In genomic region chr17:70296456-70296855, GRCh38 we compare ENCODE assay signal across 32 cellular contexts.
"Had no signal": no experiment of that assay in that cellular context is flagged by ENCODE, and none has a peak within 500 bp of the region (broad histone marks: within the 10 kb centered on the region; RNA-seq: fewer than 3 reads in every experiment).

No MANE protein-coding gene starts in this region.

- H3K4me3 Mint-ChIP-seq: activated CD4-positive, alpha-beta memory T cell treated with anti-CD3 and anti-CD28 coated beads for 36 hours; activated CD4-positive, alpha-beta T cell treated with anti-CD3 and anti-CD28 coated beads, Interleukin-2, amount 10 ng/mL, durations not matched to agents 24 days and 14 days; activated CD8-positive, alpha-beta T cell treated with anti-CD3 and anti-CD28 coated beads for 36 hours; activated naive CD4-positive, alpha-beta T cell treated with anti-CD3 and anti-CD28 coated beads, Interleukin-2, amount 10 ng/mL, durations not matched to agents 7 days and 5 days; activated naive CD4-positive, alpha-beta T cell treated with anti-CD3 and anti-CD28 coated beads, Interleukin-2, amount 50 U/mL, for 24 hours; activated naive CD8-positive, alpha-beta T cell; activated naive CD8-positive, alpha-beta T cell treated with anti-CD3 and anti-CD28 coated beads, Interleukin-2, amount 10 ng/mL, durations not matched to agents 7 days and 5 days; activated naive CD8-positive, alpha-beta T cell treated with anti-CD3 and anti-CD28 coated beads, Interleukin-2, amount 50 U/mL, for 24 hours; brain; central memory CD8-positive, alpha-beta T cell; T-cell; T-helper 17 cell; WTC11 had no signal

- H3K4me3 ChIP-seq: ascending aorta, cardiac muscle cell had no signal

- H3K4me1 Mint-ChIP-seq: activated CD4-positive, alpha-beta T cell treated with anti-CD3 and anti-CD28 coated beads, Interleukin-2, amount 10 ng/mL, durations not matched to agents 24 days and 14 days; activated naive CD4-positive, alpha-beta T cell treated with anti-CD3 and anti-CD28 coated beads, Interleukin-2, amount 10 ng/mL, durations not matched to agents 7 days and 5 days; activated naive CD4-positive, alpha-beta T cell treated with anti-CD3 and anti-CD28 coated beads, Interleukin-2, amount 50 U/mL, for 24 hours; activated naive CD8-positive, alpha-beta T cell treated with anti-CD3 and anti-CD28 coated beads, Interleukin-2, amount 10 ng/mL, durations not matched to agents 7 days and 5 days; activated naive CD8-positive, alpha-beta T cell treated with anti-CD3 and anti-CD28 coated beads, Interleukin-2, amount 50 U/mL, for 24 hours; central memory CD8-positive, alpha-beta T cell; T-cell; T-helper 17 cell had no signal

- FAIRE-seq: bronchial epithelial cell had no signal

- DNase-seq: activated CD4-positive, alpha-beta memory T cell treated with anti-CD3 and anti-CD28 coated beads for 36 hours; activated CD4-positive, alpha-beta T cell treated with anti-CD3 and anti-CD28 coated beads for 1 hour; activated CD4-positive, alpha-beta T cell treated with anti-CD3 and anti-CD28 coated beads for 4 hours; activated CD4-positive, alpha-beta T cell treated with anti-CD3 and anti-CD28 coated beads, Interleukin-2, amount 10 ng/mL, durations not matched to agents 24 days and 14 days; activated CD4-positive, alpha-beta T cell treated with anti-CD3 and anti-CD28 coated beads, Interleukin-2, amount 50 U/mL, for 1 hour; activated CD4-positive, alpha-beta T cell treated with anti-CD3 and anti-CD28 coated beads, Interleukin-2, amount 50 U/mL, for 4 hours; activated CD4-positive, CD25-positive, alpha-beta regulatory T cell; activated CD8-positive, alpha-beta memory T cell treated with anti-CD3 and anti-CD28 coated beads, Interleukin-2, amount 50 U/mL, for 4 hours; activated CD8-positive, alpha-beta T cell treated with anti-CD3 and anti-CD28 coated beads for 36 hours; activated effector memory CD4-positive, alpha-beta T cell treated with Interleukin-2 at 50 U/mL for 16 hours; activated gamma-delta T cell; activated naive CD4-positive, alpha-beta T cell treated with anti-CD3 and anti-CD28 coated beads, Interleukin-2, amount 10 ng/mL, durations not matched to agents 7 days and 5 days; activated naive CD4-positive, alpha-beta T cell treated with Interleukin-2 at 50 U/mL for 16 hours; activated naive CD8-positive, alpha-beta T cell treated with anti-CD3 and anti-CD28 coated beads, Interleukin-2, amount 10 ng/mL, durations not matched to agents 7 days and 5 days; activated naive CD8-positive, alpha-beta T cell treated with anti-CD3 and anti-CD28 coated beads, Interleukin-2, amount 50 U/mL, for 24 hours; activated T-cell treated with anti-CD3 and anti-CD28 coated beads for 4 hours; activated T-cell treated with anti-CD3 and anti-CD28 coated beads, Interleukin-2, amount 50 U/mL, for 1 hour; activated T-cell treated with anti-CD3 and anti-CD28 coated beads, Interleukin-2, amount 50 U/mL, for 48 hours; caudate nucleus; T-cell; T-helper 17 cell; WERI-Rb-1 had no signal

- H3K4me1 ChIP-seq: ascending aorta had no signal

- ATAC-seq: activated CD4-positive, CD25-positive, alpha-beta regulatory T cell treated with anti-CD3 and anti-CD28 coated beads, Interleukin-2, amount 50 U/mL, for 24 hours; activated CD8-positive, alpha-beta T cell treated with anti-CD3 and anti-CD28 coated beads for 36 hours; activated naive CD8-positive, alpha-beta T cell treated with anti-CD3 and anti-CD28 coated beads, Interleukin-2, amount 50 U/mL, for 24 hours; T-cell; T-helper 17 cell; WTC11 had no signal

- H3K27me3 ChIP-seq: ascending aorta, cardiac muscle cell had no signal

- H3K36me3 ChIP-seq: ascending aorta, cardiac muscle cell, WERI-Rb-1 had no signal

- H3K27me3 Mint-ChIP-seq: activated CD4-positive, alpha-beta T cell treated with anti-CD3 and anti-CD28 coated beads, Interleukin-2, amount 10 ng/mL, durations not matched to agents 24 days and 14 days; activated naive CD4-positive, alpha-beta T cell treated with anti-CD3 and anti-CD28 coated beads, Interleukin-2, amount 10 ng/mL, durations not matched to agents 7 days and 5 days; activated naive CD4-positive, alpha-beta T cell treated with anti-CD3 and anti-CD28 coated beads, Interleukin-2, amount 50 U/mL, for 24 hours; activated naive CD8-positive, alpha-beta T cell; activated naive CD8-positive, alpha-beta T cell treated with anti-CD3 and anti-CD28 coated beads, Interleukin-2, amount 10 ng/mL, durations not matched to agents 7 days and 5 days; activated naive CD8-positive, alpha-beta T cell treated with anti-CD3 and anti-CD28 coated beads, Interleukin-2, amount 50 U/mL, for 24 hours; central memory CD8-positive, alpha-beta T cell; T-cell; T-helper 17 cell had no signal

- H3K27ac ChIP-seq: ascending aorta, cardiac muscle cell, WERI-Rb-1 had no signal

- H3K9me3 ChIP-seq: ascending aorta had no signal

- H3K27ac Mint-ChIP-seq: activated CD4-positive, alpha-beta memory T cell treated with anti-CD3 and anti-CD28 coated beads for 36 hours; activated CD4-positive, alpha-beta T cell treated with anti-CD3 and anti-CD28 coated beads, Interleukin-2, amount 10 ng/mL, durations not matched to agents 24 days and 14 days; activated CD8-positive, alpha-beta T cell treated with anti-CD3 and anti-CD28 coated beads for 36 hours; activated naive CD4-positive, alpha-beta T cell treated with anti-CD3 and anti-CD28 coated beads, Interleukin-2, amount 10 ng/mL, durations not matched to agents 7 days and 5 days; activated naive CD4-positive, alpha-beta T cell treated with anti-CD3 and anti-CD28 coated beads, Interleukin-2, amount 50 U/mL, for 24 hours; activated naive CD8-positive, alpha-beta T cell; activated naive CD8-positive, alpha-beta T cell treated with anti-CD3 and anti-CD28 coated beads, Interleukin-2, amount 10 ng/mL, durations not matched to agents 7 days and 5 days; activated naive CD8-positive, alpha-beta T cell treated with anti-CD3 and anti-CD28 coated beads, Interleukin-2, amount 50 U/mL, for 24 hours; activated T-helper 2 cell treated with anti-CD3 and anti-CD28 coated beads, Interferon-gamma antibody, Interleukin-2, Interleukin-4, amounts not matched to agents 10 μg/mL and 5 μg/mL and 100 μg/mL, durations not matched to agents 14 hours and 24 hours and 36 hours; brain; T-cell; T-helper 17 cell; WTC11 had no signal

- H3K36me3 Mint-ChIP-seq: activated CD4-positive, alpha-beta memory T cell treated with anti-CD3 and anti-CD28 coated beads for 36 hours; activated naive CD4-positive, alpha-beta T cell treated with anti-CD3 and anti-CD28 coated beads, Interleukin-2, amount 10 ng/mL, durations not matched to agents 7 days and 5 days; activated naive CD4-positive, alpha-beta T cell treated with anti-CD3 and anti-CD28 coated beads, Interleukin-2, amount 50 U/mL, for 24 hours; activated naive CD8-positive, alpha-beta T cell; activated naive CD8-positive, alpha-beta T cell treated with anti-CD3 and anti-CD28 coated beads, Interleukin-2, amount 10 ng/mL, durations not matched to agents 7 days and 5 days; brain; T-cell had no signal
